8 cellular contexts compared by ENCODE assay signal in genomic region chr21:14120091-14120734, GRCh38.
A peak's percentile ranks its signal among the peaks of the same experiment; 100 is the strongest.
DNase-seq lines count a peak whose midpoint lies in the region; ATAC-seq, FAIRE-seq and TF ChIP-seq lines count a peak whose summit lies in the region.

No MANE protein-coding gene starts in this region.

- no peaks in the 10 kb centered on the region for H4K20me1 ChIP-seq in PC-9 (ENCODE audit: insufficient read depth)

- peaks cover 4 to 12% of the 10 kb centered on the region in 2 donors for H3K4me1 Mint-ChIP-seq in natural killer cell

- H2AFZ ChIP-seq in PC-9, result no peak overlapping the region

- peak; percentile 31 for DNase-seq in COR-L47 (lab: John Stamatoyannopoulos, UW)
- peak in 1 of 2 experiments; percentile 26 for DNase-seq in PC-9
- peak; percentile 42 for DNase-seq in cerebellar cortex (ENCODE audit: low spot score)
- DNase-seq in natural killer cell, result peak; percentile 21
- DNase-seq in ureter (ENCODE audit: low spot score), result no peak
- DNase-seq in HTR-8/SVneo (ENCODE audit: insufficient read length, low spot score), result no peak

- H3K27ac ChIP-seq in PC-9, result no peak overlapping the region

- no peaks in the 10 kb centered on the region for H3F3A ChIP-seq in PC-9 (ENCODE audit: insufficient read depth, low read depth)

- no peak for FAIRE-seq in HTR-8/SVneo (lab: Jason Lieb, UNC)

- H3K27me3 ChIP-seq in PC-9 (ENCODE audit: insufficient read depth, low read depth), result no peaks in the 10 kb centered on the region

- ATAC-seq in GM18873 (IDR thresholded peaks at IDR 0.05; ENCODE audit: low FRiP score, unreplicated experiment) (peak; percentile 68), HG03280 (IDR thresholded peaks at IDR 0.05; ENCODE audit: unreplicated experiment) (peak; percentile 75), natural killer cell (peak in 2 of 3 donors; percentile 32 to 38)

- no peaks in the 10 kb centered on the region for H3K9me2 ChIP-seq in PC-9 (ENCODE audit: insufficient read depth)

- H3K4me2 ChIP-seq in PC-9, result no peak overlapping the region

- no peak overlapping the region for H3K27ac Mint-ChIP-seq in natural killer cell

- no peak overlapping the region for H3K4me3 ChIP-seq in PC-9

- no peaks in the 10 kb centered on the region for H3K36me3 ChIP-seq in PC-9 (ENCODE audit: low read depth)

- H3K27me3 Mint-ChIP-seq in natural killer cell (ENCODE audit: low read depth in 2 of 2), result no peaks in the 10 kb centered on the region

- H3K79me2 ChIP-seq in PC-9 (ENCODE audit: low read depth), result no peaks in the 10 kb centered on the region

- no TSS peak for BruUV-seq in PC-9 (replicated peaks; lab: Mats Ljungman, UMichigan)

- no peaks in the 10 kb centered on the region for H3K36me3 Mint-ChIP-seq in natural killer cell

- POLR2A ChIA-PET in PC-9 (lab: Charles Lee; ENCODE audit: unreplicated experiment), result no interaction called here

- H3K9me3 Mint-ChIP-seq in natural killer cell, result peaks cover 0 to 5% of the 10 kb centered on the region in 2 donors

- peak; percentile 78 for TF ChIP-seq CTCF in PC-9 (conservative IDR thresholded peaks at IDR 0.05)
- TF ChIP-seq CTCF in natural killer cell (IDR thresholded peaks at IDR 0.05), result peak; percentile 55

- intact Hi-C loops in PC-9 (cut with micrococcal nuclease; ENCODE audit: unreplicated experiment) (no loop called here), natural killer cell (cut with micrococcal nuclease) (no loop called here)

- no peaks in the 10 kb centered on the region for H3K4me1 ChIP-seq in PC-9 (replicated peaks; ENCODE audit: insufficient read depth)

- CTCF ChIA-PET in PC-9 (lab: Charles Lee), result interaction anchor here (0.7 kb wide), 2 partner anchors 100 to 756 kb away, joined by 3 to 4 read pairs; no protein-coding TSS in a partner anchor

- no peaks in the 10 kb centered on the region for H3K9me3 ChIP-seq in PC-9 (ENCODE audit: insufficient read depth, low read depth)

- H3K4me3 Mint-ChIP-seq in natural killer cell, result no peak overlapping the region

Comparison
In these comparisons a context has a peak if more than half of its experiments do, and no peak if none do; other contexts are left out.
1. DNase-seq: peak in COR-L47 (single experiment), cerebellar cortex (single experiment) and natural killer cell (single experiment); none in ureter (single experiment) and HTR-8/SVneo (single experiment).
2. Peak in every context shown above with its lines, with median percentiles within 50 percentile points of each other: ATAC-seq.